8 cellular contexts compared by ENCODE assay signal in genomic region chr22:31969789-31970489, GRCh38. TPM values are rescaled to one million over a fixed set of nuclear protein-coding genes. Genes with fewer than 3 reads are reported as not detected.
DNase-seq lines count a peak whose midpoint lies in the region; ATAC-seq and TF ChIP-seq lines count a peak whose summit lies in the region.

No MANE protein-coding gene starts in this region.

- H2AFZ ChIP-seq in PC-9, result peak overlapping the region; percentile 97

- intact Hi-C loops in PC-9 (cut with micrococcal nuclease; ENCODE audit: unreplicated experiment) (loop anchor here (1.0 to 10.0 kb wide), 6 partner anchors 305 to 1075 kb away; no protein-coding TSS in a partner anchor), thyroid gland (cut with DNase I) (loop anchor here (5.0 to 10.0 kb wide), 3 partner anchors 115 to 408 kb away; no protein-coding TSS in a partner anchor)
- intact Hi-C loops in activated T-helper 2 cell treated with anti-CD3 and anti-CD28 coated beads, Interferon-gamma antibody, Interleukin-2, Interleukin-4, amounts not matched to agents 10 μg/mL and 5 μg/mL and 100 μg/mL, durations not matched to agents 14 hours and 24 hours and 36 hours (cut with micrococcal nuclease), result loop anchor here (1.0 kb wide), 2 partner anchors 26 to 305 kb away; partner anchors contain the start of gene YWHAH

- no peak for TF ChIP-seq POLR2A in thyroid gland (IDR thresholded peaks at IDR 0.05)

- POLR2A ChIA-PET in PC-9 (lab: Charles Lee; ENCODE audit: unreplicated experiment), result interaction anchor here (0.7 kb wide), 1 partner anchor 716 kb away, joined by 5 read pairs; no protein-coding TSS in a partner anchor

- H3K36me3 ChIP-seq in PC-9 (ENCODE audit: low read depth) (no peaks in the 10 kb centered on the region), thyroid gland (no peaks in the 10 kb centered on the region)

- no peaks in the 10 kb centered on the region for H3K9me3 Mint-ChIP-seq in IgD-negative memory B cell
- no peaks in the 10 kb centered on the region for H3K9me3 Mint-ChIP-seq in activated T-helper 2 cell treated with anti-CD3 and anti-CD28 coated beads, Interferon-gamma antibody, Interleukin-2, Interleukin-4, amounts not matched to agents 10 μg/mL and 5 μg/mL and 100 μg/mL, durations not matched to agents 14 hours and 24 hours and 36 hours
- no peaks in the 10 kb centered on the region for H3K9me3 Mint-ChIP-seq in natural killer cell treated with Interleukin-12 subunit alpha and Interleukin-12 subunit beta and Interleukin-15 and Interleukin-18, amount 100 ng/mL, for 72 hours

- 31 to 50% methylated on average over 11 to 19 of the region's 19 CpGs for WGBS in thyroid gland, 2 donors

- H3K4me3 Mint-ChIP-seq in IgD-negative memory B cell, result peak overlapping the region; percentile 46 to 93 (median 83)
- peak overlapping the region; percentile 67 for H3K4me3 Mint-ChIP-seq in activated T-helper 2 cell treated with anti-CD3 and anti-CD28 coated beads, Interferon-gamma antibody, Interleukin-2, Interleukin-4, amounts not matched to agents 10 μg/mL and 5 μg/mL and 100 μg/mL, durations not matched to agents 14 hours and 24 hours and 36 hours (ENCODE audit: low read depth)
- H3K4me3 Mint-ChIP-seq in natural killer cell treated with Interleukin-12 subunit alpha and Interleukin-12 subunit beta and Interleukin-15 and Interleukin-18, amount 100 ng/mL, for 72 hours, result peak overlapping the region; percentile 91

- peak; percentile 52 for ATAC-seq in GM18517 (IDR thresholded peaks at IDR 0.05; ENCODE audit: unreplicated experiment)
- no peak for ATAC-seq in natural killer cell treated with Interleukin-12 subunit alpha and Interleukin-12 subunit beta and Interleukin-15 and Interleukin-18, amount 100 ng/mL, for 72 hours

- no peaks in the 10 kb centered on the region for H3K79me2 ChIP-seq in PC-9 (ENCODE audit: low read depth)

- DNase-seq in ACHN (peak; percentile 68), PC-9 (peak; percentile 81 to 83), fibroblast of the aortic adventitia (ENCODE audit: low read depth) (peak; percentile 71), thyroid gland (peak; percentile 78 to 83)
- DNase-seq in activated T-helper 2 cell treated with anti-CD3 and anti-CD28 coated beads, Interferon-gamma antibody, Interleukin-2, Interleukin-4, amounts not matched to agents 10 μg/mL and 5 μg/mL and 100 μg/mL, durations not matched to agents 14 hours and 24 hours and 36 hours (ENCODE audit: low spot score), result peak; percentile 27
- no peak for DNase-seq in natural killer cell treated with Interleukin-12 subunit alpha and Interleukin-12 subunit beta and Interleukin-15 and Interleukin-18, amount 100 ng/mL, for 72 hours (ENCODE audit: low spot score)

- H3K9me3 ChIP-seq in PC-9 (ENCODE audit: insufficient read depth, low read depth), result no peaks in the 10 kb centered on the region
- no peaks in the 10 kb centered on the region for H3K9me3 ChIP-seq in thyroid gland

- no peaks in the 10 kb centered on the region for H4K20me1 ChIP-seq in PC-9 (ENCODE audit: insufficient read depth)

- H3F3A ChIP-seq in PC-9 (ENCODE audit: insufficient read depth, low read depth), result peaks cover 4% of the 10 kb centered on the region; the same call in 1 of the 2 replicates

- H3K27ac ChIP-seq in PC-9, result no peak overlapping the region
- H3K27ac ChIP-seq in thyroid gland, result no peak overlapping the region

- BruUV-seq in PC-9 (replicated peaks; lab: Mats Ljungman, UMichigan), result no TSS peak

- H3K4me2 ChIP-seq in PC-9, result peak overlapping the region; percentile 96

- peak; percentile 66; the same call in 1 of the 2 replicates for TF ChIP-seq CTCF in PC-9 (conservative IDR thresholded peaks at IDR 0.05)
- TF ChIP-seq CTCF in fibroblast of the aortic adventitia (IDR thresholded peaks at IDR 0.05; ENCODE audit: insufficient read depth, low read length), result peak; percentile 70
- peak in 4 of 6 experiments; percentile 51 to 74 (median 62) for TF ChIP-seq CTCF in thyroid gland (IDR thresholded peaks at IDR 0.05)

- H3K4me3 ChIP-seq in PC-9 (peak overlapping the region; percentile 76), fibroblast of the aortic adventitia (ENCODE audit: low read depth, low read length) (peak overlapping the region; percentile 67), thyroid gland (replicated peaks in 1 of 3) (peak overlapping the region in 1 of 3 donors; percentile 19)

- H3K27me3 ChIP-seq in PC-9 (ENCODE audit: insufficient read depth, low read depth) (no peaks in the 10 kb centered on the region), thyroid gland (no peaks in the 10 kb centered on the region)

- H3K36me3 Mint-ChIP-seq in IgD-negative memory B cell, result no peaks in the 10 kb centered on the region
- H3K36me3 Mint-ChIP-seq in activated T-helper 2 cell treated with anti-CD3 and anti-CD28 coated beads, Interferon-gamma antibody, Interleukin-2, Interleukin-4, amounts not matched to agents 10 μg/mL and 5 μg/mL and 100 μg/mL, durations not matched to agents 14 hours and 24 hours and 36 hours (ENCODE audit: low read depth), result no peaks in the 10 kb centered on the region
- H3K36me3 Mint-ChIP-seq in natural killer cell treated with Interleukin-12 subunit alpha and Interleukin-12 subunit beta and Interleukin-15 and Interleukin-18, amount 100 ng/mL, for 72 hours, result no peaks in the 10 kb centered on the region

- H3K4me1 Mint-ChIP-seq in IgD-negative memory B cell, result peaks cover 10 to 19% (median 14%) of the 10 kb centered on the region in 3 donors
- H3K4me1 Mint-ChIP-seq in activated T-helper 2 cell treated with anti-CD3 and anti-CD28 coated beads, Interferon-gamma antibody, Interleukin-2, Interleukin-4, amounts not matched to agents 10 μg/mL and 5 μg/mL and 100 μg/mL, durations not matched to agents 14 hours and 24 hours and 36 hours (ENCODE audit: low read depth), result peaks cover 12% of the 10 kb centered on the region
- H3K4me1 Mint-ChIP-seq in natural killer cell treated with Interleukin-12 subunit alpha and Interleukin-12 subunit beta and Interleukin-15 and Interleukin-18, amount 100 ng/mL, for 72 hours (ENCODE audit: low read depth in 2 of 2), result peaks cover 11 to 14% of the 10 kb centered on the region in 2 donors

- H3K27me3 Mint-ChIP-seq in IgD-negative memory B cell, result peaks cover 4% of the 10 kb centered on the region
- H3K27me3 Mint-ChIP-seq in activated T-helper 2 cell treated with anti-CD3 and anti-CD28 coated beads, Interferon-gamma antibody, Interleukin-2, Interleukin-4, amounts not matched to agents 10 μg/mL and 5 μg/mL and 100 μg/mL, durations not matched to agents 14 hours and 24 hours and 36 hours (ENCODE audit: low read depth), result no peaks in the 10 kb centered on the region
- H3K27me3 Mint-ChIP-seq in natural killer cell treated with Interleukin-12 subunit alpha and Interleukin-12 subunit beta and Interleukin-15 and Interleukin-18, amount 100 ng/mL, for 72 hours, result no peaks in the 10 kb centered on the region

- CTCF ChIA-PET in PC-9 (lab: Charles Lee), result interaction anchor here (0.5 to 2.0 kb wide), 25 partner anchors 9 to 842 kb away, joined by 3 to 11 read pairs (median 4); partner anchors contain the start of genes PISD and RTCB

- peak overlapping the region; percentile 74 to 96 (median 84) for H3K27ac Mint-ChIP-seq in IgD-negative memory B cell
- no peak overlapping the region for H3K27ac Mint-ChIP-seq in activated T-helper 2 cell treated with anti-CD3 and anti-CD28 coated beads, Interferon-gamma antibody, Interleukin-2, Interleukin-4, amounts not matched to agents 10 μg/mL and 5 μg/mL and 100 μg/mL, durations not matched to agents 14 hours and 24 hours and 36 hours
- peak overlapping the region in 1 of 2 donors; percentile 72 for H3K27ac Mint-ChIP-seq in natural killer cell treated with Interleukin-12 subunit alpha and Interleukin-12 subunit beta and Interleukin-15 and Interleukin-18, amount 100 ng/mL, for 72 hours

- no peaks in the 10 kb centered on the region for H3K4me1 ChIP-seq in PC-9 (replicated peaks; ENCODE audit: insufficient read depth)
- H3K4me1 ChIP-seq in thyroid gland, result peaks cover 5 to 8% of the 10 kb centered on the region in 2 donors

- H3K9me2 ChIP-seq in PC-9 (ENCODE audit: insufficient read depth), result no peaks in the 10 kb centered on the region

- in situ Hi-C loops in ACHN (cut with HindIII; ENCODE audit: low pct_ligation_motif_present, low pct_unique_long_range_greater_than_20kb, low sequenced_read_pairs), result loop anchor here (25.0 kb wide), 1 partner anchor 308 kb away; the partner anchor contains the start of gene PISD

RNA-seq across cellular contexts. Expression of gene YWHAH, which starts 25.6 kb away (rescaled TPM):
- polyA plus RNA-seq in IgD-negative memory B cell, result 65.3 TPM
- total RNA-seq in PC-9 (2021) (131 and 132 TPM in 2 replicates), fibroblast of the aortic adventitia (ENCODE audit: low replicate concordance) (169 and 174 TPM in 2 replicates), thyroid gland (100 to 1,000 TPM in 2 of 4 donors, 10 to 100 TPM in 2; 93.0 to 111 (median 103) TPM)
- 150 TPM in 2 replicates for total RNA-seq in activated T-helper 2 cell treated with anti-CD3 and anti-CD28 coated beads, Interferon-gamma antibody, Interleukin-2, Interleukin-4, amounts not matched to agents 10 μg/mL and 5 μg/mL and 100 μg/mL, durations not matched to agents 14 hours and 24 hours and 36 hours
- 100 to 1,000 TPM in 1 of 2 donors, 10 to 100 TPM in 1; 99.2 to 191 TPM for total RNA-seq in natural killer cell treated with Interleukin-12 subunit alpha and Interleukin-12 subunit beta and Interleukin-15 and Interleukin-18, amount 100 ng/mL, for 72 hours
